32 cellular contexts compared by ENCODE assay signal in the genomic region with DNA sequence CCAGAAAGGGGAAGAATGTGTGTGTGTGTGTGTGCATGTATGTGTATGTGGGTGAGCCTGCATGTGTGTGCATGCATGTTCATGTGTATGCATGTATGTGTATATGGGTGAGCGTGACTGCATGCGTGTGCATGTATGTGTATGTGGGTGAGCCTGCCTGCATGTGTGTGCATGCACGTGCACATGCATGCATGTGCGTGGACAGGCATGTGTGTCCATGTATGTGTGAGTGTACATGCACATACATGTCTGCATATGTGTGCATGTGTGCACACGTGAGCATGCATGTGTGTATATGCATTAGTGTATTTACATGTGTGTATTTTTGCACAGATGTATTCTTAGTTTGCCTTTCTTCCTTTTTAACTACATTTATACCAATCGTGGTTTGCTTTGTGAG.
"Had no signal": no experiment of that assay in that cellular context is flagged by ENCODE, and none has a peak within 500 bp of the region (broad histone marks: within the 10 kb centered on the region; RNA-seq: fewer than 3 reads in every experiment).

No MANE protein-coding gene starts in this region.

- ATAC-seq: activated CD4-positive, CD25-positive, alpha-beta regulatory T cell treated with anti-CD3 and anti-CD28 coated beads, Interleukin-2, amount 50 U/mL, for 24 hours; activated CD8-positive, alpha-beta T cell treated with anti-CD3 and anti-CD28 coated beads for 36 hours; activated T-cell treated with anti-CD3 and anti-CD28 coated beads, Interleukin-2, amount 50 U/mL, for 4 hours; activated T-helper 17 cell treated with anti-CD3 and anti-CD28 coated beads, Interleukin-2, amount 50 U/mL, for 72 hours; effector memory CD8-positive, alpha-beta T cell; gastroesophageal sphincter; T-helper 17 cell had no signal

- DNase-seq: activated B cell treated with CpG ODN at 0.5 μM for 24 hours; activated CD4-positive, alpha-beta T cell treated with anti-CD3 and anti-CD28 coated beads for 48 hours; activated CD4-positive, alpha-beta T cell treated with anti-CD3 and anti-CD28 coated beads, Interleukin-2, amount 50 U/mL, for 1 hour; activated CD4-positive, alpha-beta T cell treated with anti-CD3 and anti-CD28 coated beads, Interleukin-2, amount 50 U/mL, for 48 hours; activated CD8-positive, alpha-beta memory T cell treated with anti-CD3 and anti-CD28 coated beads for 24 hours; activated CD8-positive, alpha-beta T cell treated with anti-CD3 and anti-CD28 coated beads for 36 hours; activated effector memory CD4-positive, alpha-beta T cell treated with Interleukin-2 at 50 U/mL for 16 hours; activated gamma-delta T cell treated with Interleukin-2 at 50 U/mL for 16 hours; activated naive CD4-positive, alpha-beta T cell treated with anti-CD3 and anti-CD28 coated beads, Interleukin-2, amount 50 U/mL, for 16 hours; activated naive CD4-positive, alpha-beta T cell treated with Interleukin-2 at 50 U/mL for 16 hours; activated T-cell treated with anti-CD3 and anti-CD28 coated beads, Interleukin-2, amount 50 U/mL, for 4 hours; amniotic stem cell; anterior cingulate cortex; caudate nucleus; cortex of kidney; dermis blood vessel endothelial cell; effector CD4-positive, alpha-beta T cell; effector memory CD8-positive, alpha-beta T cell; erythroblast; foreskin melanocyte; T-helper 1 cell; T-helper 17 cell; T1000; WERI-Rb-1 had no signal

- H3K9me3 ChIP-seq: esophagus muscularis mucosa, gastroesophageal sphincter had no signal

- H3K27me3 ChIP-seq: esophagus muscularis mucosa, gastroesophageal sphincter had no signal

- H3K36me3 ChIP-seq: esophagus muscularis mucosa, gastroesophageal sphincter, WERI-Rb-1 had no signal

- H3K27me3 Mint-ChIP-seq: activated B cell treated with CpG ODN at 0.5 μM for 24 hours; activated naive CD8-positive, alpha-beta T cell had no signal

- H3K4me1 Mint-ChIP-seq: activated B cell treated with CpG ODN at 0.5 μM for 24 hours; activated T-helper 17 cell treated with anti-CD3 and anti-CD28 coated beads, Interleukin-2, amount 50 U/mL, for 72 hours; T-helper 17 cell had no signal

- H3K27ac ChIP-seq: esophagus muscularis mucosa, gastroesophageal sphincter, WERI-Rb-1 had no signal

- H3K4me3 ChIP-seq: esophagus muscularis mucosa, gastroesophageal sphincter had no signal

- H3K27ac Mint-ChIP-seq: activated B cell treated with CpG ODN at 0.5 μM for 24 hours; activated CD8-positive, alpha-beta T cell treated with anti-CD3 and anti-CD28 coated beads for 36 hours; activated naive CD8-positive, alpha-beta T cell; activated T-helper 17 cell treated with anti-CD3 and anti-CD28 coated beads, Interleukin-2, amount 50 U/mL, for 72 hours; effector memory CD8-positive, alpha-beta T cell; T-helper 17 cell; T-helper 2 cell treated with Interferon-gamma antibody and Interleukin-4, amounts not matched to agents 5 μg/mL and 100 μg/mL, for 36 hours had no signal

- H3K4me3 Mint-ChIP-seq: activated B cell treated with CpG ODN at 0.5 μM for 24 hours; activated CD8-positive, alpha-beta T cell treated with anti-CD3 and anti-CD28 coated beads for 36 hours; activated naive CD8-positive, alpha-beta T cell; activated T-cell treated with anti-CD3 and anti-CD28 coated beads, Interleukin-2, amount 50 U/mL, for 4 hours; activated T-helper 17 cell treated with anti-CD3 and anti-CD28 coated beads, Interleukin-2, amount 50 U/mL, for 72 hours; effector memory CD8-positive, alpha-beta T cell; T-helper 17 cell; T-helper 2 cell treated with Interferon-gamma antibody and Interleukin-4, amounts not matched to agents 5 μg/mL and 100 μg/mL, for 36 hours had no signal

- H3K9me3 Mint-ChIP-seq: activated B cell treated with CpG ODN at 0.5 μM for 24 hours; activated CD8-positive, alpha-beta T cell treated with anti-CD3 and anti-CD28 coated beads for 36 hours; activated T-cell treated with anti-CD3 and anti-CD28 coated beads, Interleukin-2, amount 50 U/mL, for 4 hours; activated T-helper 17 cell treated with anti-CD3 and anti-CD28 coated beads, Interleukin-2, amount 50 U/mL, for 72 hours; T-helper 2 cell treated with Interferon-gamma antibody and Interleukin-4, amounts not matched to agents 5 μg/mL and 100 μg/mL, for 36 hours had no signal

- H3K36me3 Mint-ChIP-seq: activated naive CD8-positive, alpha-beta T cell had no signal

- FAIRE-seq: astrocyte, colon had no signal

- H3K4me1 ChIP-seq: esophagus muscularis mucosa, gastroesophageal sphincter had no signal
